Comparison of ENCODE assay signal across 22 cellular contexts in genomic region chr20:57053067-57053466, GRCh38.
DNase-seq lines count a peak whose midpoint lies in the region; ATAC-seq and TF ChIP-seq lines count a peak whose summit lies in the region.
"Had no signal": no experiment of that assay in that cellular context is flagged by ENCODE, and none has a peak within 500 bp of the region (broad histone marks: within the 10 kb centered on the region; RNA-seq: fewer than 3 reads in every experiment).

No MANE protein-coding gene starts in this region.

- no peaks in the 10 kb centered on the region for H3K9me3 ChIP-seq in RWPE2 (ENCODE audit: severe bottlenecking)
- no peaks in the 10 kb centered on the region for H3K9me3 ChIP-seq in upper lobe of right lung
- H3K9me3 ChIP-seq: A549, BE2C, HAP-1 had no signal

- H3K27me3 Mint-ChIP-seq in activated CD4-positive, alpha-beta T cell treated with anti-CD3 and anti-CD28 coated beads for 36 hours: peaks cover 1% of the 10 kb centered on the region
- H3K27me3 Mint-ChIP-seq in activated T-cell treated with anti-CD3 and anti-CD28 coated beads, Interleukin-2, amount 50 U/mL, for 72 hours (ENCODE audit: low read depth): peaks cover 9% of the 10 kb centered on the region

- POLR2A ChIA-PET in activated CD4-positive, alpha-beta T cell treated with anti-CD3 and anti-CD28 coated beads for 36 hours (lab: Charles Lee): no interaction called here

- DNase-seq in RWPE2 (ENCODE audit: low spot score) (peak; percentile 21), foreskin keratinocyte (no peak), upper lobe of right lung (peak; percentile 15), posterior cingulate gyrus (no peak)
- DNase-seq in activated CD4-positive, alpha-beta T cell treated with anti-CD3 and anti-CD28 coated beads for 36 hours: no peak
- DNase-seq in activated T-cell treated with anti-CD3 and anti-CD28 coated beads, Interleukin-2, amount 50 U/mL, for 72 hours: no peak
- DNase-seq: 8988T; ACHN; AML-193; BE2C; CD4-positive, alpha-beta T cell; CD8-positive, alpha-beta memory T cell; DMS 273 treated with DMSO at 0.1 percent for 48 hours; DMS53; DMS79 treated with DMSO at 0.1 percent for 48 hours; GF-D8 had no signal

- H3K27ac ChIP-seq in RWPE2 (ENCODE audit: poor library complexity, severe bottlenecking) (no peak overlapping the region), foreskin keratinocyte (peak overlapping the region; percentile 91), skin epidermis (peak overlapping the region in 16 of 21 experiments; percentile 17 to 88 (median 77)), upper lobe of right lung (no peak overlapping the region)
- H3K27ac ChIP-seq: A549 had no signal

- H3K4me1 Mint-ChIP-seq in activated CD4-positive, alpha-beta T cell treated with anti-CD3 and anti-CD28 coated beads for 36 hours: no peaks in the 10 kb centered on the region
- no peaks in the 10 kb centered on the region for H3K4me1 Mint-ChIP-seq in activated T-cell treated with anti-CD3 and anti-CD28 coated beads, Interleukin-2, amount 50 U/mL, for 72 hours (ENCODE audit: low read depth)
- H3K4me1 Mint-ChIP-seq: CD14-positive monocyte; CD8-positive, alpha-beta memory T cell; GM23338 had no signal

- H3K27me3 ChIP-seq in RWPE2 (ENCODE audit: insufficient read depth, poor library complexity, severe bottlenecking) (no peaks in the 10 kb centered on the region), foreskin keratinocyte (peaks cover 8% of the 10 kb centered on the region), upper lobe of right lung (no peaks in the 10 kb centered on the region)
- H3K27me3 ChIP-seq: BE2C had no signal

- H3K4me3 ChIP-seq in RWPE2 (ENCODE audit: severe bottlenecking): no peak overlapping the region
- H3K4me3 ChIP-seq in skin epidermis: no peak overlapping the region
- no peak overlapping the region for H3K4me3 ChIP-seq in upper lobe of right lung
- H3K4me3 ChIP-seq: A549; BLaER1 treated with 17β-estradiol and CSF1 and Interleukin-3, amounts not matched to agents 10 nM and 100 nM; GM23338; HAP-1 had no signal

- H3K4me3 Mint-ChIP-seq in activated CD4-positive, alpha-beta T cell treated with anti-CD3 and anti-CD28 coated beads for 36 hours: no peak overlapping the region
- no peak overlapping the region for H3K4me3 Mint-ChIP-seq in activated T-cell treated with anti-CD3 and anti-CD28 coated beads, Interleukin-2, amount 50 U/mL, for 72 hours
- H3K4me3 Mint-ChIP-seq: CD14-positive monocyte; CD4-positive, alpha-beta T cell; CD8-positive, alpha-beta memory T cell; GM23338 had no signal

- CTCF ChIA-PET in activated CD4-positive, alpha-beta T cell treated with anti-CD3 and anti-CD28 coated beads for 36 hours (lab: Charles Lee): no interaction called here

- H3K36me3 Mint-ChIP-seq in activated CD4-positive, alpha-beta T cell treated with anti-CD3 and anti-CD28 coated beads for 36 hours (ENCODE audit: low read depth): no peaks in the 10 kb centered on the region
- peaks cover 0 to 1% of the 10 kb centered on the region in 2 donors for H3K36me3 Mint-ChIP-seq in activated T-cell treated with anti-CD3 and anti-CD28 coated beads, Interleukin-2, amount 50 U/mL, for 72 hours (ENCODE audit: insufficient read depth in 2 of 2)
- H3K36me3 Mint-ChIP-seq: CD14-positive monocyte; CD8-positive, alpha-beta memory T cell had no signal

- no peak overlapping the region for H3K27ac Mint-ChIP-seq in activated CD4-positive, alpha-beta T cell treated with anti-CD3 and anti-CD28 coated beads for 36 hours
- no peak overlapping the region for H3K27ac Mint-ChIP-seq in activated T-cell treated with anti-CD3 and anti-CD28 coated beads, Interleukin-2, amount 50 U/mL, for 72 hours
- H3K27ac Mint-ChIP-seq: CD14-positive monocyte; CD4-positive, alpha-beta T cell; CD8-positive, alpha-beta memory T cell; GM23338 had no signal

- H3K9me3 Mint-ChIP-seq in activated CD4-positive, alpha-beta T cell treated with anti-CD3 and anti-CD28 coated beads for 36 hours (ENCODE audit: low read depth): no peaks in the 10 kb centered on the region
- no peaks in the 10 kb centered on the region for H3K9me3 Mint-ChIP-seq in activated T-cell treated with anti-CD3 and anti-CD28 coated beads, Interleukin-2, amount 50 U/mL, for 72 hours
- H3K9me3 Mint-ChIP-seq: CD4-positive, alpha-beta T cell; CD8-positive, alpha-beta memory T cell; GM23338 had no signal

- ATAC-seq in RWPE2 (ENCODE audit: low read depth) (no peak), foreskin keratinocyte (no peak), upper lobe of right lung (no peak)
- ATAC-seq in activated CD4-positive, alpha-beta T cell treated with anti-CD3 and anti-CD28 coated beads for 36 hours: no peak
- ATAC-seq in activated T-cell treated with anti-CD3 and anti-CD28 coated beads, Interleukin-2, amount 50 U/mL, for 72 hours (replicated peaks in 1 of 2): no peak
- ATAC-seq: A549, GM23338 had no signal

- H3K36me3 ChIP-seq in RWPE2 (ENCODE audit: low read depth) (no peaks in the 10 kb centered on the region), upper lobe of right lung (no peaks in the 10 kb centered on the region)
- H3K36me3 ChIP-seq: BE2C; BLaER1 treated with 17β-estradiol and CSF1 and Interleukin-3, amounts not matched to agents 10 nM and 100 nM; HAP-1 had no signal

- H3K4me1 ChIP-seq in RWPE2 (ENCODE audit: insufficient read depth, poor library complexity, severe bottlenecking) (no peaks in the 10 kb centered on the region), foreskin keratinocyte (peaks cover 8% of the 10 kb centered on the region), upper lobe of right lung (no peaks in the 10 kb centered on the region)
- H3K4me1 ChIP-seq: BE2C had no signal

- TF ChIP-seq CTCF in RWPE2 (IDR thresholded peaks at IDR 0.05; ENCODE audit: poor library complexity, severe bottlenecking): no peak
- TF ChIP-seq CTCF in foreskin keratinocyte (conservative IDR thresholded peaks at IDR 0.05): no peak
- TF ChIP-seq CTCF in upper lobe of right lung (IDR thresholded peaks at IDR 0.05): no peak

- intact Hi-C loops in upper lobe of right lung (cut with DNase I) (no loop called here), posterior cingulate gyrus (cut with DNase I) (no loop called here)
- intact Hi-C loops in activated CD4-positive, alpha-beta T cell treated with anti-CD3 and anti-CD28 coated beads for 36 hours (cut with DNase I, micrococcal nuclease): no loop called here

Comparison
In these comparisons a context has a peak if more than half of its experiments do, and no peak if none do; other contexts are left out.
1. DNase-seq: peak in RWPE2 (single experiment) and upper lobe of right lung (single experiment); none in foreskin keratinocyte (0 of 2), activated CD4-positive, alpha-beta T cell treated with anti-CD3 and anti-CD28 coated beads for 36 hours (single experiment), activated T-cell treated with anti-CD3 and anti-CD28 coated beads, Interleukin-2, amount 50 U/mL, for 72 hours (0 of 2) and posterior cingulate gyrus (0 of 10).
2. H3K27ac ChIP-seq: peak in foreskin keratinocyte (single experiment) and skin epidermis (16 of 21); none in RWPE2 (single experiment) and upper lobe of right lung (single experiment).